In genomic region chr9:136328622-136329041, GRCh38 we compare ENCODE assay signal across 9 cellular contexts. TPM values are rescaled to one million over a fixed set of nuclear protein-coding genes. Genes with fewer than 3 reads are reported as not detected.
A peak's percentile ranks its signal among the peaks of the same experiment; 100 is the strongest.
DNase-seq lines count a peak whose midpoint lies in the region; ATAC-seq and TF ChIP-seq lines count a peak whose summit lies in the region.
"Had no signal": no experiment of that assay in that cellular context is flagged by ENCODE, and none has a peak within 500 bp of the region (broad histone marks: within the 10 kb centered on the region; RNA-seq: fewer than 3 reads in every experiment).

No MANE protein-coding gene starts in this region.

- intact Hi-C loops in posterior cingulate gyrus (cut with DNase I), result no loop called here

- peak overlapping the region; percentile 50 to 89; a peak in 3 of 4 replicates for H3K27ac ChIP-seq in SK-N-SH (ENCODE audit: low read depth in 2 of 2, low read length in 1 of 2)

- TF ChIP-seq CTCF in SK-N-SH (IDR thresholded peaks at IDR 0.05) (no peak), fibroblast of the aortic adventitia (IDR thresholded peaks at IDR 0.05; ENCODE audit: insufficient read depth, low read length) (no peak)

- H3K36me3 ChIP-seq in SK-N-SH (replicated peaks in 1 of 2; ENCODE audit: control insufficient read depth in 1 of 2, insufficient read depth in 2 of 2, low read length in 1 of 2), result peaks cover 0 to 5% of the 10 kb centered on the region in 2 experiments

- POLR2A ChIA-PET in SK-N-SH (lab: Yijun Ruan, JAX), result interaction anchor here (2.1 kb wide), 1 partner anchor 35 kb away, joined by 11 read pairs; the partner anchor contains the start of gene DNLZ

- H3K27me3 ChIP-seq in SK-N-SH (ENCODE audit: insufficient read depth), result no peaks in the 10 kb centered on the region

- CTCF ChIA-PET in SK-N-SH (lab: Yijun Ruan, JAX), result interaction anchor here (1.0 to 8.1 kb wide), 6 partner anchors 9 to 72 kb away, joined by 3 to 60 read pairs (median 8); partner anchors contain the start of gene DNLZ

- H4K20me1 ChIP-seq in SK-N-SH (ENCODE audit: insufficient read depth), result peaks cover 45% of the 10 kb centered on the region

- H3F3A ChIP-seq in SK-N-SH (replicated peaks; ENCODE audit: insufficient read depth), result peaks cover 3% of the 10 kb centered on the region

- peak overlapping the region; percentile 82 to 84 for H3K4me3 ChIP-seq in SK-N-SH (ENCODE audit: low read depth in 2 of 2, low read length in 1 of 2)
- H3K4me3 ChIP-seq in fibroblast of the aortic adventitia (ENCODE audit: low read depth, low read length), result peak overlapping the region; percentile 86

- H3K9me3 ChIP-seq in SK-N-SH, result no peaks in the 10 kb centered on the region

- peak overlapping the region; percentile 100 for H3K4me2 ChIP-seq in SK-N-SH

- DNase-seq in D341Med (ENCODE audit: low spot score) (peak; percentile 83), SK-N-SH (peak; percentile 72), fibroblast of the aortic adventitia (ENCODE audit: low read depth) (peak; percentile 54), posterior cingulate gyrus (peak in 6 of 10 donors; percentile 47 to 92 (median 67)), LoVo (ENCODE audit: low spot score) (no peak), NCI-H748 treated with DMSO at 0.1 percent for 48 hours (lab: John Stamatoyannopoulos, UW) (no peak)

- no peak overlapping the region for H2AFZ ChIP-seq in SK-N-SH (ENCODE audit: low read depth)

- peaks cover 24 to 49% of the 10 kb centered on the region in 2 experiments for H3K4me1 ChIP-seq in SK-N-SH (ENCODE audit: control insufficient read depth in 1 of 2, insufficient read depth in 2 of 2, low read depth in 1 of 2, low read length in 1 of 2)

- TF ChIP-seq RAD21 in SK-N-SH (IDR thresholded peaks at IDR 0.05; ENCODE audit: low read length), result no peak

- H3K9ac ChIP-seq in SK-N-SH, result peak overlapping the region; percentile 85

- H3K9me2 ChIP-seq in SK-N-SH, result no peaks in the 10 kb centered on the region

- H3K79me2 ChIP-seq in SK-N-SH (ENCODE audit: insufficient read depth), result peaks cover 52% of the 10 kb centered on the region

- WGBS in SK-N-SH (ENCODE audit: low lambda C conversion rate), result 32% methylated on average over 10 of the region's 15 CpGs

- no peak for ATAC-seq in GM18867 (IDR thresholded peaks at IDR 0.05; ENCODE audit: unreplicated experiment)
- ATAC-seq in HG03108 (IDR thresholded peaks at IDR 0.05; ENCODE audit: unreplicated experiment), result no peak

- TF ChIP-seq EP300 in SK-N-SH (IDR thresholded peaks at IDR 0.05; ENCODE audit: borderline replicate concordance in 1 of 2, low read depth in 1 of 2, low read length in 1 of 2), result no peak

TF ChIP-seq in SK-N-SH, 30 proteins besides CTCF, POLR2A, EP300 and RAD21:
- no peak for TF ChIP-seq EZH2phosphoT487 (IDR thresholded peaks at IDR 0.05; ENCODE audit: borderline replicate concordance, low read depth)
- TF ChIP-seq MXI1 (IDR thresholded peaks at IDR 0.05; ENCODE audit: low read depth, low read length), result peak; percentile 23; the same call in 1 of the 2 replicates
TF ChIP-seq in SK-N-SH: peak in this region for 1.

RNA-seq across cellular contexts. Expression of gene GPSM1, which starts 1.3 kb away (rescaled TPM):
- polyA plus RNA-seq in SK-N-SH (2012; rRNA removed), result 22.8 and 26.7 TPM in 2 replicates
- 8.0 and 15.6 TPM in 2 replicates for polyA plus RNA-seq in SK-N-SH (2012; cell fraction: cytosol; rRNA removed)
- polyA plus RNA-seq in SK-N-SH (2012; cell fraction: nucleus; rRNA removed), result 105 and 135 TPM in 2 replicates
- total RNA-seq in fibroblast of the aortic adventitia (ENCODE audit: low replicate concordance), result 25.9 and 48.5 TPM in 2 replicates

RNA-seq across cellular contexts. Expression of gene CCDC187, which starts 24.7 kb away (rescaled TPM):
- not detected in 2 replicates for polyA plus RNA-seq in SK-N-SH (2012; rRNA removed)
- not detected in 2 replicates for polyA plus RNA-seq in SK-N-SH (2012; cell fraction: cytosol; rRNA removed)
- polyA plus RNA-seq in SK-N-SH (2012; cell fraction: nucleus; rRNA removed), result 0.02 TPM in 1 of 2 replicates, not detected in the other
- total RNA-seq in fibroblast of the aortic adventitia (ENCODE audit: low replicate concordance), result under 0.01 TPM in 1 of 2 replicates, not detected in the other
- total RNA-seq: renal cortical epithelial cell had no signal

RNA-seq across cellular contexts. Expression of gene DNLZ, which starts 34.9 kb away (rescaled TPM):
- 24.5 and 40.6 TPM in 2 replicates for polyA plus RNA-seq in SK-N-SH (2012; rRNA removed)
- 21.5 and 26.9 TPM in 2 replicates for polyA plus RNA-seq in SK-N-SH (2012; cell fraction: cytosol; rRNA removed)
- polyA plus RNA-seq in SK-N-SH (2012; cell fraction: nucleus; rRNA removed), result 20.8 and 42.6 TPM in 2 replicates
- 5.2 and 6.1 TPM in 2 replicates for total RNA-seq in fibroblast of the aortic adventitia (ENCODE audit: low replicate concordance)

RNA-seq across cellular contexts. Expression of gene CARD9, which starts 44.8 kb away (rescaled TPM):
- 1.1 and 1.7 TPM in 2 replicates for polyA plus RNA-seq in SK-N-SH (2012; rRNA removed)
- 0.40 and 1.1 TPM in 2 replicates for polyA plus RNA-seq in SK-N-SH (2012; cell fraction: cytosol; rRNA removed)
- polyA plus RNA-seq in SK-N-SH (2012; cell fraction: nucleus; rRNA removed), result 6.4 and 12.1 TPM in 2 replicates
- 1.1 and 1.4 TPM in 2 replicates for total RNA-seq in fibroblast of the aortic adventitia (ENCODE audit: low replicate concordance)

Comparison
In these comparisons a context has a peak if more than half of its experiments do, and no peak if none do; other contexts are left out.
1. DNase-seq: peak in D341Med (single experiment), SK-N-SH (single experiment), fibroblast of the aortic adventitia (single experiment) and posterior cingulate gyrus (6 of 10); none in LoVo (single experiment) and NCI-H748 treated with DMSO at 0.1 percent for 48 hours (single experiment).